In the genomic region with DNA sequence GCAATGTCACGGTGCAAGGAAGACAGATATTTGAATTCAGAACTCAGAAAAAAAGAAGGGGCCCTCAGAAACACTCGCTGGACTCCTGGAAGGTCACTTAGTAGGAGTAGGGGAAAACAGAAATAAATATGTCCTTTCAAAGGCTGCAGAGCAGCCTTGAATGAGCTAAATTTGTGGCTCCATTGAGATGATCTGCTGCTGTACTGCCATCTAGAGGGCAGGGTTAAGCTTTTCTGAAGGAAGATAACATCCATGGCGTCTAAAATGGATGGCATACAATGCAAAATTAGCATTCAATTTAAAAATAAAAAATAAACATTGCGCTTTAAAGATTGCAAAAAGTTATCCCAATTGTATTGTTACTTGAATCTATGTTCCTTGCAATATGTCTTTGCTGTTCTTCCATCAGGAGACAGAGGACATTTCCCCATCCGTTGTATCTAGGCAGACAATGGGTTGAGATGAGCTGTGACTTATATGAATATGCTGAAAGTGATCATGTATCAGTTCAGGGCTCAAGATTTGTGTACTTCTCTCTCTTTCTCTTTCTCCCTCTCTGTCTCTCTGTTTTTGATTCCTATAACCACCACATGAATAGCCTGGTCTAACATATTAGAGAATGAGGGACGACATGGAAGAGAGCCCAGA, we compare ENCODE assay signal across 8 cellular contexts.
A peak's percentile ranks its signal among the peaks of the same experiment; 100 is the strongest.
DNase-seq lines count a peak whose midpoint lies in the region; ATAC-seq and TF ChIP-seq lines count a peak whose summit lies in the region.

No MANE protein-coding gene starts in this region.

- no peak for TF ChIP-seq EP300 in esophagus muscularis mucosa (IDR thresholded peaks at IDR 0.05)

- H3K4me1 ChIP-seq in OCI-LY1 (ENCODE audit: insufficient read depth, low read length, severe bottlenecking) (no peaks in the 10 kb centered on the region), esophagus muscularis mucosa (no peaks in the 10 kb centered on the region)

- DNase-seq in iPS-NIHi7 (ENCODE audit: extremely low spot score) (peak; percentile 31), NCI-H226 (no peak), epidermal melanocyte (ENCODE audit: insufficient read length, low spot score) (no peak), esophagus muscularis mucosa (ENCODE audit: extremely low spot score) (no peak)
- DNase-seq in activated CD8-positive, alpha-beta memory T cell treated with anti-CD3 and anti-CD28 coated beads, Interleukin-2, amount 50 U/mL, for 4 hours: no peak

- no peaks in the 10 kb centered on the region for H3K79me2 ChIP-seq in OCI-LY1 (ENCODE audit: insufficient read depth, low read length)

- H3K9ac ChIP-seq in OCI-LY1 (ENCODE audit: low read length): no peak overlapping the region

- TF ChIP-seq CTCF in OCI-LY1 (IDR thresholded peaks at IDR 0.05; ENCODE audit: low read length): peak; percentile 60
- no peak for TF ChIP-seq CTCF in esophagus muscularis mucosa (IDR thresholded peaks at IDR 0.05)

- H4K20me1 ChIP-seq in OCI-LY1 (ENCODE audit: insufficient read depth, low read length): no peaks in the 10 kb centered on the region

- H3K4me3 ChIP-seq in OCI-LY1 (ENCODE audit: low read depth, low read length, poor library complexity, severe bottlenecking): no peak overlapping the region
- H3K4me3 ChIP-seq in esophagus muscularis mucosa: no peak overlapping the region

- no peaks in the 10 kb centered on the region for H3K9me2 ChIP-seq in OCI-LY1 (ENCODE audit: low read depth, low read length)

- ATAC-seq in GM18519 (IDR thresholded peaks at IDR 0.05; ENCODE audit: low FRiP score, unreplicated experiment): peak; percentile 85
- ATAC-seq in HG02870 (IDR thresholded peaks at IDR 0.05; ENCODE audit: unreplicated experiment): peak; percentile 45

- H3K27me3 ChIP-seq in OCI-LY1 (ENCODE audit: insufficient read depth, low read length): no peaks in the 10 kb centered on the region
- no peaks in the 10 kb centered on the region for H3K27me3 ChIP-seq in esophagus muscularis mucosa

- H2AFZ ChIP-seq in OCI-LY1 (ENCODE audit: low read length): no peak overlapping the region

- H3K9me3 ChIP-seq in OCI-LY1 (ENCODE audit: low read length) (peaks cover 6% of the 10 kb centered on the region; the same call in 1 of the 2 replicates), esophagus muscularis mucosa (peaks cover 0 to 14% (median 3%) of the 10 kb centered on the region in 4 donors)

- no peaks in the 10 kb centered on the region for H3F3A ChIP-seq in OCI-LY1 (ENCODE audit: insufficient read depth, low read length)

- intact Hi-C loops in esophagus muscularis mucosa (cut with DNase I): no loop called here

- no peak overlapping the region for H3K27ac ChIP-seq in OCI-LY1 (ENCODE audit: low read depth, low read length, poor library complexity, severe bottlenecking)
- H3K27ac ChIP-seq in esophagus muscularis mucosa (replicated peaks in 1 of 4): no peak overlapping the region

- WGBS in esophagus muscularis mucosa: 62% methylated on average over 6 of the region's 6 CpGs

- H3K4me2 ChIP-seq in OCI-LY1 (ENCODE audit: low read length): no peak overlapping the region

- no peak for TF ChIP-seq POLR2A in esophagus muscularis mucosa (IDR thresholded peaks at IDR 0.05; ENCODE audit: low read depth)

- H3K36me3 ChIP-seq in OCI-LY1 (ENCODE audit: insufficient read depth, low read length) (no peaks in the 10 kb centered on the region), esophagus muscularis mucosa (no peaks in the 10 kb centered on the region)
